8 cellular contexts compared by ENCODE assay signal in genomic region chr3:136753112-136753939, GRCh38. TPM values are rescaled to one million over a fixed set of nuclear protein-coding genes. Genes with fewer than 3 reads are reported as not detected.
DNase-seq lines count a peak whose midpoint lies in the region; ATAC-seq and TF ChIP-seq lines count a peak whose summit lies in the region.

No MANE protein-coding gene starts in this region.

- intact Hi-C loops in CD4-positive, alpha-beta T cell (cut with DNase I, micrococcal nuclease), result loop anchor here (1.0 to 10.0 kb wide), 8 partner anchors 107 to 557 kb away; partner anchors contain the start of genes PCCB (in 2 of the 2), MSL2 (in 1 of the 2) and NCK1 (in 1 of the 2)
- intact Hi-C loops in left ventricle myocardium superior (cut with micrococcal nuclease), result loop anchor here (5.0 kb wide), 1 partner anchor 259 kb away; no protein-coding TSS in a partner anchor

- no peaks in the 10 kb centered on the region for H3K9me3 Mint-ChIP-seq in CD4-positive, alpha-beta T cell
- H3K9me3 Mint-ChIP-seq in activated CD4-positive, alpha-beta memory T cell treated with anti-CD3 and anti-CD28 coated beads, Interleukin-2, amount 10 ng/mL, durations not matched to agents 7 days and 5 days, result no peaks in the 10 kb centered on the region

- POLR2A ChIA-PET in CD4-positive, alpha-beta T cell (lab: Charles Lee), result interaction anchor here (0.6 to 3.2 kb wide), 35 partner anchors 11 to 1420 kb away, joined by 3 to 188 read pairs (median 5); partner anchors contain the start of genes MSL2, NCK1 and PCCB
- POLR2A ChIA-PET in activated CD4-positive, alpha-beta memory T cell treated with anti-CD3 and anti-CD28 coated beads, Interleukin-2, amount 10 ng/mL, durations not matched to agents 7 days and 5 days (lab: Charles Lee), result interaction anchor here (0.6 to 3.2 kb wide), 46 partner anchors 11 to 682 kb away, joined by 3 to 132 read pairs (median 4); partner anchors contain the start of genes MSL2, NCK1 and PCCB

- peaks cover 48% of the 10 kb centered on the region for H3K4me1 Mint-ChIP-seq in CD4-positive, alpha-beta T cell (ENCODE audit: low read depth)
- peaks cover 42% of the 10 kb centered on the region for H3K4me1 Mint-ChIP-seq in activated CD4-positive, alpha-beta memory T cell treated with anti-CD3 and anti-CD28 coated beads, Interleukin-2, amount 10 ng/mL, durations not matched to agents 7 days and 5 days

- CTCF ChIA-PET in CD4-positive, alpha-beta T cell (lab: Charles Lee), result interaction anchor here (0.8 to 3.4 kb wide), 26 partner anchors 12 to 1420 kb away, joined by 3 to 81 read pairs (median 6); partner anchors contain the start of gene NCK1
- CTCF ChIA-PET in activated CD4-positive, alpha-beta memory T cell treated with anti-CD3 and anti-CD28 coated beads, Interleukin-2, amount 10 ng/mL, durations not matched to agents 7 days and 5 days (lab: Charles Lee), result interaction anchor here (0.8 to 9.3 kb wide), 55 partner anchors 10 to 787 kb away, joined by 3 to 199 read pairs (median 5); partner anchors contain the start of genes MSL2, NCK1 and PCCB

- peaks cover 21 to 30% (median 22%) of the 10 kb centered on the region in 3 donors for H3K4me1 ChIP-seq in skeletal muscle tissue (ENCODE audit: control insufficient read depth in 3 of 3, insufficient read depth in 3 of 3, low read length in 3 of 3)

- H3K36me3 Mint-ChIP-seq in CD4-positive, alpha-beta T cell (ENCODE audit: low read depth), result peaks cover 20% of the 10 kb centered on the region
- H3K36me3 Mint-ChIP-seq in activated CD4-positive, alpha-beta memory T cell treated with anti-CD3 and anti-CD28 coated beads, Interleukin-2, amount 10 ng/mL, durations not matched to agents 7 days and 5 days (ENCODE audit: low read depth), result no peaks in the 10 kb centered on the region

- H3K36me3 ChIP-seq in skeletal muscle tissue (ENCODE audit: control insufficient read depth in 3 of 3, insufficient read depth in 3 of 3, low read length in 3 of 3), result no peaks in the 10 kb centered on the region

- peak overlapping the region; percentile 99 for H3K4me3 Mint-ChIP-seq in CD4-positive, alpha-beta T cell
- H3K4me3 Mint-ChIP-seq in activated CD4-positive, alpha-beta memory T cell treated with anti-CD3 and anti-CD28 coated beads, Interleukin-2, amount 10 ng/mL, durations not matched to agents 7 days and 5 days, result peak overlapping the region; percentile 83

- H3K9ac ChIP-seq in skeletal muscle tissue (ENCODE audit: low read depth in 1 of 3, low read length in 3 of 3), result peak overlapping the region; percentile 81 to 98 (median 97)

- H3K27ac Mint-ChIP-seq in CD4-positive, alpha-beta T cell, result peak overlapping the region; percentile 97
- peak overlapping the region; percentile 93 for H3K27ac Mint-ChIP-seq in activated CD4-positive, alpha-beta memory T cell treated with anti-CD3 and anti-CD28 coated beads, Interleukin-2, amount 10 ng/mL, durations not matched to agents 7 days and 5 days

- no peaks in the 10 kb centered on the region for H3K27me3 ChIP-seq in CD4-positive, alpha-beta T cell (ENCODE audit: control insufficient read depth, insufficient read depth, low read length)
- H3K27me3 ChIP-seq in skeletal muscle tissue (ENCODE audit: control insufficient read depth in 3 of 3, insufficient read depth in 3 of 3, low read length in 3 of 3), result no peaks in the 10 kb centered on the region

- no peaks in the 10 kb centered on the region for H3K27me3 Mint-ChIP-seq in CD4-positive, alpha-beta T cell
- no peaks in the 10 kb centered on the region for H3K27me3 Mint-ChIP-seq in activated CD4-positive, alpha-beta memory T cell treated with anti-CD3 and anti-CD28 coated beads, Interleukin-2, amount 10 ng/mL, durations not matched to agents 7 days and 5 days

- ATAC-seq in CD4-positive, alpha-beta T cell (ENCODE audit: poor library complexity), result no peak
- ATAC-seq in HG03378 (IDR thresholded peaks at IDR 0.05; ENCODE audit: unreplicated experiment) (peak; percentile 36), left ventricle myocardium superior (peak; percentile 49), HG03520 (IDR thresholded peaks at IDR 0.05; ENCODE audit: unreplicated experiment) (no peak), GM21723 (IDR thresholded peaks at IDR 0.05; ENCODE audit: unreplicated experiment) (no peak), HG03469 (IDR thresholded peaks at IDR 0.05; ENCODE audit: unreplicated experiment) (no peak)

- peak overlapping the region; percentile 98 for H3K27ac ChIP-seq in CD4-positive, alpha-beta T cell (ENCODE audit: low read depth, low read length)
- H3K27ac ChIP-seq in skeletal muscle tissue (ENCODE audit: low read depth, low read length), result peak overlapping the region; percentile 93

- no peaks in the 10 kb centered on the region for H3K9me3 ChIP-seq in CD4-positive, alpha-beta T cell (ENCODE audit: control insufficient read depth, low read length)
- H3K9me3 ChIP-seq in skeletal muscle tissue (ENCODE audit: control insufficient read depth in 3 of 3, low read length in 3 of 3), result no peaks in the 10 kb centered on the region

- no peak for DNase-seq in CD4-positive, alpha-beta T cell
- no peak for DNase-seq in activated CD4-positive, alpha-beta memory T cell treated with anti-CD3 and anti-CD28 coated beads, Interleukin-2, amount 10 ng/mL, durations not matched to agents 7 days and 5 days
- DNase-seq in left ventricle myocardium superior, result no peak

- H3K4me3 ChIP-seq in skeletal muscle tissue (ENCODE audit: low read length in 3 of 3), result peak overlapping the region; percentile 66 to 93 (median 89)

- TF ChIP-seq CTCF in CD4-positive, alpha-beta T cell (IDR thresholded peaks at IDR 0.05), result no peak

RNA-seq across cellular contexts. Expression of gene STAG1, which starts 1.1 kb away (rescaled TPM):
- total RNA-seq in CD4-positive, alpha-beta T cell, result 10 to 100 TPM; 35.6 to 37.7 TPM
- 10 to 100 TPM; 34.1 to 36.2 TPM for total RNA-seq in activated CD4-positive, alpha-beta memory T cell treated with anti-CD3 and anti-CD28 coated beads, Interleukin-2, amount 10 ng/mL, durations not matched to agents 7 days and 5 days
- total RNA-seq in left ventricle myocardium superior (22.3 TPM), skeletal muscle tissue (68.4 TPM)

Comparison
In these comparisons a context has a peak if more than half of its experiments do, and no peak if none do; other contexts are left out.
1. ATAC-seq: peak in HG03378 (single experiment) and left ventricle myocardium superior (single experiment); none in CD4-positive, alpha-beta T cell (single experiment), HG03520 (single experiment), GM21723 (single experiment) and HG03469 (single experiment).